ENCODE assay signal across 20 cellular contexts in the genomic region with DNA sequence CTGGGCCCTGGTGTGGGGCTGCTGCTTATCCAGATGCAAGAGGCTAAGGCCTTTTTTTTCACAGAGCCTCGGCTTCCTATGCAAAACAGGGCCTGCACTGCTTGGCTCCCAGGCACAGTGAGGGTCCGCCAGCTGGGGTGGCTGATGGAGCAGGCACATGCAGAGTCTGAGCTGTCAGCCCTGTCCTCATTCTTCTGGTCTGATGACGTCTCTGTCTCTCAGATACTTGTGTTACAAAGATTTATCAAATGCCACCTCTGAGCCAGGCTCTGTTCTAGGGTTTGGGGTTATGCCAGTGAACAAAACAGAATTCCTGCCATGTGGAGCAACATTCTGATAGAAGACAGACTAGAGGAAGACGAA. TPM values are rescaled to one million over a fixed set of nuclear protein-coding genes. Genes with fewer than 3 reads are reported as not detected.
A peak's percentile ranks its signal among the peaks of the same experiment; 100 is the strongest.
DNase-seq lines count a peak whose midpoint lies in the region; ATAC-seq, FAIRE-seq and TF ChIP-seq lines count a peak whose summit lies in the region.
"Had no signal": no experiment of that assay in that cellular context is flagged by ENCODE, and none has a peak within 500 bp of the region (broad histone marks: within the 10 kb centered on the region; RNA-seq: fewer than 3 reads in every experiment).

No MANE protein-coding gene starts in this region.

- no peak for TF ChIP-seq POLR2A in IMR-90 (IDR thresholded peaks at IDR 0.05; ENCODE audit: low read depth, low read length)
- TF ChIP-seq POLR2A in K562 (conservative IDR thresholded peaks at IDR 0.05) = no peak

- H2BK5ac ChIP-seq in IMR-90 (ENCODE audit: low read depth, low read length, poor library complexity, severe bottlenecking) = no peak overlapping the region

- H3K9ac ChIP-seq in IMR-90 (ENCODE audit: low read depth, low read length) = no peak overlapping the region
- peak overlapping the region in 1 of 2 experiments; percentile 76; a peak in 2 of 4 replicates for H3K9ac ChIP-seq in K562 (ENCODE audit: insufficient read depth in 1 of 2, low read depth in 2 of 2, low read length in 2 of 2)
- H3K9ac ChIP-seq in MM.1S (ENCODE audit: low read length) = no peak overlapping the region
- H3K9ac ChIP-seq: BLaER1 had no signal

- peaks cover 18% of the 10 kb centered on the region for H4K20me1 ChIP-seq in IMR-90 (ENCODE audit: insufficient read depth, low read length)
- 0 out of 2 replicates have a peak, but pooled peaks cover under 1% of the 10 kb centered on the region for H4K20me1 ChIP-seq in K562 (replicated peaks; ENCODE audit: control insufficient read depth, insufficient read depth, low read length)
- H4K20me1 ChIP-seq in MM.1S (ENCODE audit: insufficient read depth, low read length) = no peaks in the 10 kb centered on the region

- no peak overlapping the region for H3K14ac ChIP-seq in IMR-90 (replicated peaks; ENCODE audit: low read depth, low read length)

- peaks cover 12% of the 10 kb centered on the region for H3K36me3 Mint-ChIP-seq in neural crest cell (ENCODE audit: low read depth)

- no peak for DNase-seq in IMR-90
- no peak for DNase-seq in K562 (ENCODE audit: extremely low read depth in 1 of 4, low spot score in 3 of 4)
- no peak for DNase-seq in left cardiac atrium
- DNase-seq in neural crest cell (ENCODE audit: low read depth, low spot score) = no peak
- no peak for DNase-seq in MM.1S
- DNase-seq in NCI-H524 (lab: John Stamatoyannopoulos, UW) = no peak
- DNase-seq: CD4-positive, alpha-beta memory T cell; HCEC 1CT; NCI-H1105; NCI-H1694; NCI-H2081 treated with DMSO at 0.1 percent for 48 hours; NCI-H748 treated with DMSO at 0.1 percent for 48 hours; NK-92 treated with Interleukin-12 subunit alpha and Interleukin-12 subunit beta, amount 100 ng/mL, for 24 hours; OCI-M1; SIG-M5 had no signal

- no peak for ATAC-seq in IMR-90 (ENCODE audit: low read depth)
- ATAC-seq in K562 = no peak
- ATAC-seq in left cardiac atrium = peak; percentile 4 to 10
- ATAC-seq in GM18502 (IDR thresholded peaks at IDR 0.05; ENCODE audit: poor library complexity, unreplicated experiment) = no peak
- ATAC-seq: GM23338 had no signal

- H3K79me2 ChIP-seq in K562 (ENCODE audit: control insufficient read depth, insufficient read depth, low read length) (peaks cover 26% of the 10 kb centered on the region), MM.1S (ENCODE audit: low read length) (peaks cover 25% of the 10 kb centered on the region)

- no peaks in the 10 kb centered on the region for H3K9me3 Mint-ChIP-seq in neural crest cell
- H3K9me3 Mint-ChIP-seq: GM23338 had no signal

- BruUV-seq in IMR-90 (replicated peaks; lab: Mats Ljungman, UMichigan) (no TSS peak), K562 (replicated peaks; lab: Mats Ljungman, UMichigan) (no TSS peak)

- H3K4me2 ChIP-seq in IMR-90 (ENCODE audit: low read depth, low read length) = no peak overlapping the region
- no peak overlapping the region for H3K4me2 ChIP-seq in K562 (ENCODE audit: insufficient read depth, low read length)
- H3K4me2 ChIP-seq in MM.1S (ENCODE audit: low read depth, low read length) = no peak overlapping the region
- H3K4me2 ChIP-seq: BLaER1, GM23338 had no signal

- no peak overlapping the region for H3K4me3 ChIP-seq in IMR-90 (ENCODE audit: insufficient read depth, low read depth, low read length)
- H3K4me3 ChIP-seq in K562 = no peak overlapping the region
- no peak overlapping the region for H3K4me3 ChIP-seq in MM.1S (ENCODE audit: low read length)
- H3K4me3 ChIP-seq: BLaER1, GM23338 had no signal

- peak overlapping the region; percentile 31 for H3K4me3 Mint-ChIP-seq in neural crest cell
- H3K4me3 Mint-ChIP-seq: GM23338 had no signal

- no peak overlapping the region for H4K91ac ChIP-seq in IMR-90 (ENCODE audit: insufficient read depth, low read depth, low read length)

- CTCF ChIA-PET in IMR-90 (lab: Yijun Ruan, JAX) = no interaction called here
- CTCF ChIA-PET in K562 (lab: Yijun Ruan, JAX; ENCODE audit: low intra/inter-chr PET ratio) = no interaction called here

- H3K27me3 ChIP-seq in IMR-90 (ENCODE audit: control insufficient read depth, insufficient read depth, low read length) (no peaks in the 10 kb centered on the region), K562 (ENCODE audit: control insufficient read depth in 2 of 2, insufficient read depth in 2 of 2, low read length in 2 of 2) (no peaks in the 10 kb centered on the region), MM.1S (replicated peaks; ENCODE audit: insufficient read depth, low read length) (no peaks in the 10 kb centered on the region)
- H3K27me3 ChIP-seq: BLaER1 had no signal

- H3K79me1 ChIP-seq in IMR-90 (ENCODE audit: low read depth in 1 of 2, low read length in 2 of 2) = peaks cover 24 to 66% of the 10 kb centered on the region in 2 experiments

- H3K9me1 ChIP-seq in IMR-90 (ENCODE audit: insufficient read depth, low read length) = no peaks in the 10 kb centered on the region
- no peaks in the 10 kb centered on the region for H3K9me1 ChIP-seq in K562 (ENCODE audit: control insufficient read depth, insufficient read depth, low read length)

- FAIRE-seq in K562 (lab: Jason Lieb, UNC) = no peak
- FAIRE-seq: GM12891, GM18507 had no signal

- no peaks in the 10 kb centered on the region for H3K27me3 Mint-ChIP-seq in neural crest cell (ENCODE audit: low read depth)

- no peaks in the 10 kb centered on the region for H3F3A ChIP-seq in MM.1S (ENCODE audit: insufficient read depth, low read length)

- intact Hi-C loops in IMR-90 (cut with micrococcal nuclease) = no loop called here
- intact Hi-C loops in K562 (cut with micrococcal nuclease) = no loop called here
- intact Hi-C loops in left cardiac atrium (cut with DNase I) = no loop called here

- dilution Hi-C loops in IMR-90 (cut with HindIII; ENCODE audit: low sequenced_read_pairs, unreplicated experiment) = no loop called here

- POLR2A ChIA-PET in IMR-90 (lab: Charles Lee; ENCODE audit: unreplicated experiment) (no interaction called here), K562 (lab: Yijun Ruan, JAX) (interaction anchor here (1.3 to 3.1 kb wide), 3 partner anchors 8 to 39 kb away, joined by 3 to 16 read pairs (median 14); no protein-coding TSS in a partner anchor)

- H2AK5ac ChIP-seq in IMR-90 (ENCODE audit: low read depth, low read length) = no peak overlapping the region

- peaks cover 7% of the 10 kb centered on the region for H3K4me1 ChIP-seq in IMR-90 (ENCODE audit: control insufficient read depth, insufficient read depth, low read length)
- peaks cover 11 to 32% of the 10 kb centered on the region in 2 experiments; a peak in 4 of 5 replicates for H3K4me1 ChIP-seq in K562 (replicated peaks in 1 of 2; ENCODE audit: control insufficient read depth in 2 of 2, insufficient read depth in 2 of 2, low read length in 2 of 2)
- peaks cover 9% of the 10 kb centered on the region for H3K4me1 ChIP-seq in MM.1S (ENCODE audit: low read length)

- H2AFZ ChIP-seq in IMR-90 (replicated peaks; ENCODE audit: low read length, poor library complexity) = no peak overlapping the region
- no peak overlapping the region for H2AFZ ChIP-seq in K562 (ENCODE audit: low read depth, low read length)
- H2AFZ ChIP-seq in MM.1S (ENCODE audit: low read length) = no peak overlapping the region
- H2AFZ ChIP-seq: GM23338 had no signal

- H3K27ac Mint-ChIP-seq in neural crest cell (ENCODE audit: unreplicated experiment) = no peak overlapping the region
- H3K27ac Mint-ChIP-seq: GM23338 had no signal

- no peak overlapping the region for H4K5ac ChIP-seq in IMR-90 (ENCODE audit: low read depth, low read length)

- TF ChIP-seq EP300 in K562 (IDR thresholded peaks at IDR 0.05; ENCODE audit: low read length) = no peak

- peak overlapping the region; percentile 19 for H2AK9ac ChIP-seq in IMR-90 (replicated peaks; ENCODE audit: low read depth, low read length, poor library complexity)

- no peak overlapping the region for H3K18ac ChIP-seq in IMR-90 (ENCODE audit: low read depth, low read length)

- no peak overlapping the region for H3K4ac ChIP-seq in IMR-90 (ENCODE audit: low read depth, low read length)

- H2BK15ac ChIP-seq in IMR-90 (ENCODE audit: low read depth, low read length) = no peak overlapping the region

- H3K23ac ChIP-seq in IMR-90 (ENCODE audit: low read depth, low read length) = no peak overlapping the region

- in situ Hi-C loops in IMR-90 (cut with MboI; ENCODE audit: low sequenced_read_pairs) = no loop called here
- in situ Hi-C loops in K562 (cut with MboI) = no loop called here

- TF ChIP-seq RAD21 in IMR-90 (IDR thresholded peaks at IDR 0.05; ENCODE audit: low read length) = no peak
- TF ChIP-seq RAD21 in K562 (CRISPR knock-in tag; conservative IDR thresholded peaks at IDR 0.05 in 1 of 2, IDR thresholded peaks at IDR 0.05 in 1 of 2) = no peak

- H4K8ac ChIP-seq in IMR-90 (ENCODE audit: low read depth in 2 of 2, low read length in 2 of 2) = no peak overlapping the region

- no peaks in the 10 kb centered on the region for H3K9me3 ChIP-seq in IMR-90 (ENCODE audit: control insufficient read depth, insufficient read depth, low read length)
- H3K9me3 ChIP-seq in K562 (replicated peaks; ENCODE audit: control insufficient read depth, insufficient read depth, low read depth, low read length) = no peaks in the 10 kb centered on the region
- H3K9me3 ChIP-seq in MM.1S (replicated peaks; ENCODE audit: insufficient read depth, low read length) = no peaks in the 10 kb centered on the region
- H3K9me3 ChIP-seq: BLaER1 had no signal

- no peak for TF ChIP-seq CTCF in IMR-90 (conservative IDR thresholded peaks at IDR 0.05; ENCODE audit: low read depth, low read length)
- no peak for TF ChIP-seq CTCF in K562 (IDR thresholded peaks at IDR 0.05 in 2 of 3, conservative IDR thresholded peaks at IDR 0.05 in 1 of 3; ENCODE audit: insufficient read depth in 2 of 3, low read depth in 1 of 3, low read length in 3 of 3)
- no peak for TF ChIP-seq CTCF in neural crest cell (conservative IDR thresholded peaks at IDR 0.05)
- no peak for TF ChIP-seq CTCF in MM.1S (IDR thresholded peaks at IDR 0.05; ENCODE audit: low read length)

- no peak overlapping the region for H3K27ac ChIP-seq in IMR-90 (ENCODE audit: insufficient read depth, low read length)
- H3K27ac ChIP-seq in K562 (ENCODE audit: extremely low read depth, low read depth, low read length) = no peak overlapping the region
- H3K27ac ChIP-seq in MM.1S (ENCODE audit: low read length) = no peak overlapping the region
- H3K27ac ChIP-seq: BLaER1 had no signal

- H3K4me1 Mint-ChIP-seq in neural crest cell = peaks cover 15% of the 10 kb centered on the region

- no peak overlapping the region for H3K56ac ChIP-seq in IMR-90 (ENCODE audit: extremely low read depth, insufficient read depth, low read length)

- H2BK120ac ChIP-seq in IMR-90 (ENCODE audit: low read depth, low read length) = no peak overlapping the region

- H2BK20ac ChIP-seq in IMR-90 (ENCODE audit: low read depth, low read length) = no peak overlapping the region

- H3K9me2 ChIP-seq in MM.1S (replicated peaks; ENCODE audit: insufficient read depth, low read length) = no peaks in the 10 kb centered on the region

- WGBS in IMR-90 (ENCODE audit: extremely low coverage in 2 of 2, insufficient read length in 1 of 2), 2 experiments = 70% methylated on average over 2 of the region's 4 CpGs; no CpG with 5 or more reads in 1 of the 2 experiments
- 72% methylated on average over 4 of the region's 4 CpGs for WGBS in K562 (ENCODE audit: insufficient coverage, low coverage, missing lambda C conversion rate)

- H3K36me3 ChIP-seq in IMR-90 (ENCODE audit: control insufficient read depth, insufficient read depth, low read length) (peaks cover 69% of the 10 kb centered on the region), K562 (ENCODE audit: control insufficient read depth, insufficient read depth, low read length) (peaks cover 90% of the 10 kb centered on the region), MM.1S (replicated peaks; ENCODE audit: insufficient read depth, low read length) (peaks cover 9% of the 10 kb centered on the region)

RNA-seq across cellular contexts. Expression of gene RNF40, which starts 4.8 kb away (rescaled TPM):
- total RNA-seq in IMR-90 (2012; rRNA removed) (63.9 and 72.4 TPM in 2 replicates), K562 (2014; rRNA removed) (81.9 and 95.6 TPM in 2 replicates), K562 (2014; rRNA removed; fragmentation: Illumina TruSeq; extraction: Trizol) (73.7 and 81.5 TPM in 2 replicates), K562 (2015; rRNA removed; fragmentation: Illumina TruSeq; extraction: Trizol) (76.4 and 82.9 TPM in 2 replicates), K562 (2021) (124 and 129 TPM in 2 replicates), left cardiac atrium (10 to 100 TPM; 41.2 to 72.1 TPM), neural crest cell (154 and 157 TPM in 2 replicates)
- polyA plus RNA-seq in IMR-90 (2012; rRNA removed) (46.7 and 49.7 TPM in 2 replicates), K562 (2011; rRNA removed) (91.7 and 97.8 TPM in 2 replicates), K562 (2014; fragmentation: Illumina TruSeq; extraction: Trizol) (107 and 115 TPM in 2 replicates), K562 (2014; fragmentation: Nextera tagmentation; extraction: Ambion mirVana) (1 to 10 TPM; 6.2 to 9.1 TPM), K562 (2014; rRNA removed) (68.2 and 75.6 TPM in 2 replicates)
- polyA plus RNA-seq in IMR-90 (2012; cell fraction: cytosol; rRNA removed) = 22.2 and 29.2 TPM in 2 replicates
- 74.3 and 98.0 TPM in 2 replicates for polyA plus RNA-seq in IMR-90 (2012; cell fraction: nucleus; rRNA removed; ENCODE audit: low replicate concordance)
- total RNA-seq in K562 (2011; cell fraction: chromatin; rRNA removed; ENCODE audit: low replicate concordance) = 149 and 268 TPM in 2 replicates
- total RNA-seq in K562 (2011; cell fraction: nucleolus; rRNA removed) = 112 and 115 TPM in 2 replicates
- total RNA-seq in K562 (2011; cell fraction: nucleoplasm; rRNA removed) = 105 and 116 TPM in 2 replicates
- polyA plus RNA-seq in K562 (2011; cell fraction: cytosol; rRNA removed) = 60.8 and 77.4 TPM in 2 replicates
- polyA plus RNA-seq in K562 (2011; cell fraction: nucleus; rRNA removed) = 137 and 170 TPM in 2 replicates
- polyA plus RNA-seq in K562 (2012) = 78.5 and 80.4 TPM in 2 replicates
- 89.9 and 91.7 TPM in 2 replicates for polyA minus RNA-seq in K562 (2011; rRNA and poly(A)+ RNA removed)
- polyA minus RNA-seq in K562 (2011; cell fraction: cytosol; rRNA and poly(A)+ RNA removed) = 61.7 and 77.1 TPM in 2 replicates
- polyA minus RNA-seq in K562 (2011; cell fraction: nucleus; rRNA and poly(A)+ RNA removed) = 39.2 and 51.2 TPM in 2 replicates

RNA-seq across cellular contexts. Expression of gene CFAP119, which starts 5.0 kb away (rescaled TPM):
- total RNA-seq in IMR-90 (2012; rRNA removed) (0.90 and 1.7 TPM in 2 replicates), K562 (2014; rRNA removed) (16.1 and 18.5 TPM in 2 replicates), K562 (2014; rRNA removed; fragmentation: Illumina TruSeq; extraction: Trizol) (4.2 and 6.1 TPM in 2 replicates), K562 (2015; rRNA removed; fragmentation: Illumina TruSeq; extraction: Trizol) (7.0 and 7.4 TPM in 2 replicates), K562 (2021) (18.4 and 20.0 TPM in 2 replicates), left cardiac atrium (1 to 10 TPM in 1 of 2 donors, under 1 TPM in 1; 0.52 to 1.1 TPM), neural crest cell (14.4 and 18.5 TPM in 2 replicates)
- polyA plus RNA-seq in IMR-90 (2012; rRNA removed) (7.6 and 8.8 TPM in 2 replicates), K562 (2011; rRNA removed) (13.5 and 16.3 TPM in 2 replicates), K562 (2014; fragmentation: Illumina TruSeq; extraction: Trizol) (9.0 and 9.6 TPM in 2 replicates), K562 (2014; fragmentation: Nextera tagmentation; extraction: Ambion mirVana) (1 to 10 TPM; 5.5 to 6.2 TPM), K562 (2014; rRNA removed) (33.7 and 38.2 TPM in 2 replicates)
- polyA plus RNA-seq in IMR-90 (2012; cell fraction: cytosol; rRNA removed) = 5.0 and 5.2 TPM in 2 replicates
- polyA plus RNA-seq in IMR-90 (2012; cell fraction: nucleus; rRNA removed; ENCODE audit: low replicate concordance) = 47.8 and 56.3 TPM in 2 replicates
- total RNA-seq in K562 (2011; cell fraction: chromatin; rRNA removed; ENCODE audit: low replicate concordance) = 23.0 and 52.3 TPM in 2 replicates
- 44.0 and 46.5 TPM in 2 replicates for total RNA-seq in K562 (2011; cell fraction: nucleolus; rRNA removed)
- 24.7 and 39.0 TPM in 2 replicates for total RNA-seq in K562 (2011; cell fraction: nucleoplasm; rRNA removed)
- polyA plus RNA-seq in K562 (2011; cell fraction: cytosol; rRNA removed) = 10.6 and 19.6 TPM in 2 replicates
- polyA plus RNA-seq in K562 (2011; cell fraction: nucleus; rRNA removed) = 107 and 225 TPM in 2 replicates
- 14.9 and 20.9 TPM in 2 replicates for polyA plus RNA-seq in K562 (2012)
- 1.2 and 2.5 TPM in 2 replicates for polyA minus RNA-seq in K562 (2011; rRNA and poly(A)+ RNA removed)
- polyA minus RNA-seq in K562 (2011; cell fraction: cytosol; rRNA and poly(A)+ RNA removed) = 3.8 and 4.2 TPM in 2 replicates
- polyA minus RNA-seq in K562 (2011; cell fraction: nucleus; rRNA and poly(A)+ RNA removed) = 16.9 and 21.3 TPM in 2 replicates

RNA-seq across cellular contexts. Expression of gene PHKG2, which starts 18.7 kb away (rescaled TPM):
- 26.0 and 26.7 TPM in 2 replicates for total RNA-seq in IMR-90 (2012; rRNA removed)
- 37.7 and 38.9 TPM in 2 replicates for polyA plus RNA-seq in IMR-90 (2012; rRNA removed)
- polyA plus RNA-seq in IMR-90 (2012; cell fraction: cytosol; rRNA removed) = 20.1 and 32.6 TPM in 2 replicates
- polyA plus RNA-seq in IMR-90 (2012; cell fraction: nucleus; rRNA removed; ENCODE audit: low replicate concordance) = 162 and 239 TPM in 2 replicates
- 128 and 290 TPM in 2 replicates for total RNA-seq in K562 (2011; cell fraction: chromatin; rRNA removed; ENCODE audit: low replicate concordance)
- 161 and 163 TPM in 2 replicates for total RNA-seq in K562 (2011; cell fraction: nucleolus; rRNA removed)
- total RNA-seq in K562 (2011; cell fraction: nucleoplasm; rRNA removed) = 157 and 194 TPM in 2 replicates
- 30.7 and 45.9 TPM in 2 replicates for total RNA-seq in K562 (2014; rRNA removed)
- 18.3 and 21.2 TPM in 2 replicates for total RNA-seq in K562 (2014; rRNA removed; fragmentation: Illumina TruSeq; extraction: Trizol)
- 23.9 and 25.2 TPM in 2 replicates for total RNA-seq in K562 (2015; rRNA removed; fragmentation: Illumina TruSeq; extraction: Trizol)
- 39.7 and 40.7 TPM in 2 replicates for total RNA-seq in K562 (2021)
- polyA plus RNA-seq in K562 (2011; rRNA removed) = 44.1 and 54.4 TPM in 2 replicates
- polyA plus RNA-seq in K562 (2011; cell fraction: cytosol; rRNA removed) = 44.6 and 56.8 TPM in 2 replicates
- 182 and 233 TPM in 2 replicates for polyA plus RNA-seq in K562 (2011; cell fraction: nucleus; rRNA removed)
- 30.6 and 41.6 TPM in 2 replicates for polyA plus RNA-seq in K562 (2012)
- 39.2 and 41.0 TPM in 2 replicates for polyA plus RNA-seq in K562 (2014; fragmentation: Illumina TruSeq; extraction: Trizol)
- polyA plus RNA-seq in K562 (2014; fragmentation: Nextera tagmentation; extraction: Ambion mirVana) = 10 to 100 TPM in 1 of 2 experiments, 1 to 10 TPM in 1; 5.8 to 14.1 TPM
- polyA plus RNA-seq in K562 (2014; rRNA removed) = 50.4 and 54.2 TPM in 2 replicates
- polyA minus RNA-seq in K562 (2011; rRNA and poly(A)+ RNA removed) = 19.6 and 26.2 TPM in 2 replicates
- polyA minus RNA-seq in K562 (2011; cell fraction: cytosol; rRNA and poly(A)+ RNA removed) = 14.9 and 17.4 TPM in 2 replicates
- polyA minus RNA-seq in K562 (2011; cell fraction: nucleus; rRNA and poly(A)+ RNA removed) = 36.2 and 39.6 TPM in 2 replicates
- total RNA-seq in left cardiac atrium = 10 to 100 TPM; 17.8 to 18.6 TPM
- total RNA-seq in neural crest cell = 39.2 and 40.8 TPM in 2 replicates

RNA-seq across cellular contexts. Expression of gene ZNF629, which starts 20.1 kb away (rescaled TPM):
- total RNA-seq in IMR-90 (2012; rRNA removed) (9.1 and 9.4 TPM in 2 replicates), K562 (2014; rRNA removed) (13.8 and 14.9 TPM in 2 replicates), K562 (2014; rRNA removed; fragmentation: Illumina TruSeq; extraction: Trizol) (6.7 and 7.3 TPM in 2 replicates), K562 (2015; rRNA removed; fragmentation: Illumina TruSeq; extraction: Trizol) (9.2 and 10.0 TPM in 2 replicates), K562 (2021) (16.5 and 18.8 TPM in 2 replicates), left cardiac atrium (10 to 100 TPM; 16.6 to 28.3 TPM), neural crest cell (41.0 and 41.4 TPM in 2 replicates)
- polyA plus RNA-seq in IMR-90 (2012; rRNA removed) (6.6 and 7.3 TPM in 2 replicates), K562 (2011; rRNA removed) (2.6 and 4.4 TPM in 2 replicates), K562 (2014; fragmentation: Illumina TruSeq; extraction: Trizol) (11.6 and 12.4 TPM in 2 replicates), K562 (2014; fragmentation: Nextera tagmentation; extraction: Ambion mirVana) (under 1 TPM; 0.44 to 0.66 TPM), K562 (2014; rRNA removed) (6.1 and 7.4 TPM in 2 replicates)
- 3.2 and 4.6 TPM in 2 replicates for polyA plus RNA-seq in IMR-90 (2012; cell fraction: cytosol; rRNA removed)
- polyA plus RNA-seq in IMR-90 (2012; cell fraction: nucleus; rRNA removed; ENCODE audit: low replicate concordance) = 9.8 and 11.9 TPM in 2 replicates
- 6.8 and 16.5 TPM in 2 replicates for total RNA-seq in K562 (2011; cell fraction: chromatin; rRNA removed; ENCODE audit: low replicate concordance)
- total RNA-seq in K562 (2011; cell fraction: nucleolus; rRNA removed) = 8.6 and 11.3 TPM in 2 replicates
- 6.7 and 7.3 TPM in 2 replicates for total RNA-seq in K562 (2011; cell fraction: nucleoplasm; rRNA removed)
- 4.0 and 5.6 TPM in 2 replicates for polyA plus RNA-seq in K562 (2011; cell fraction: cytosol; rRNA removed)
- 7.1 and 10.9 TPM in 2 replicates for polyA plus RNA-seq in K562 (2011; cell fraction: nucleus; rRNA removed)
- polyA plus RNA-seq in K562 (2012) = 12.0 and 13.0 TPM in 2 replicates
- polyA minus RNA-seq in K562 (2011; rRNA and poly(A)+ RNA removed) = 4.2 and 5.3 TPM in 2 replicates
- polyA minus RNA-seq in K562 (2011; cell fraction: cytosol; rRNA and poly(A)+ RNA removed) = 9.2 and 9.8 TPM in 2 replicates
- polyA minus RNA-seq in K562 (2011; cell fraction: nucleus; rRNA and poly(A)+ RNA removed) = 8.3 and 11.2 TPM in 2 replicates

Comparison
In these comparisons a context has a peak if more than half of its experiments do, and no peak if none do; other contexts are left out.
1. ATAC-seq: peak in left cardiac atrium (2 of 2); none in IMR-90 (single experiment), K562 (single experiment) and GM18502 (single experiment).